In the genomic region with DNA sequence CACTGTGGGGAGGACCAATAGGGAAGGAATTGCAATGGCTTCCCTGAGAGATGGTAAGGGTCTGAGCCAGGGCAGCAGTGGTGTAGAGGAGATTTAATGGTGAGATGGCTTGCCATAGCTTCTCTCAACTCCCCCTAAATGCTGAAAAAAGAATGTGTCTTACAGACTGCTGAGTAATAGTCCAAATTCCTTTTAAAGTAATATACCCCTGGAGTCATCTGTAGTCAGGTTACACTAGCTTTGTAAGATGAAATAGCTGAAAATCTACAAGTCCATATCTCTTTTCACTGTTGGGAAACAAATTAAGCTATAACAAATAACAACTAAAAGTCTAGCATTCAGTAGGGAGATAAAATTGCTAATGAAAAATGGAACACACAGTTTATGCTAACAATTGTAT, we compare ENCODE assay signal across 21 cellular contexts. TPM values are rescaled to one million over a fixed set of nuclear protein-coding genes. Genes with fewer than 3 reads are reported as not detected.
"Had no signal": no experiment of that assay in that cellular context is flagged by ENCODE, and none has a peak within 500 bp of the region (broad histone marks: within the 10 kb centered on the region; RNA-seq: fewer than 3 reads in every experiment).

No MANE protein-coding gene starts in this region.

- H3K4me1 Mint-ChIP-seq: activated T-helper 17 cell treated with anti-CD3 and anti-CD28 coated beads, Interleukin-2, amount 50 U/mL, for 72 hours; natural killer cell had no signal

- H3K27me3 ChIP-seq: adrenal gland, breast epithelium, left lung, sigmoid colon, upper lobe of left lung had no signal

- H3K27me3 Mint-ChIP-seq: progenitor cell of endocrine pancreas had no signal

- H3K9me3 Mint-ChIP-seq: activated naive CD4-positive, alpha-beta T cell treated with anti-CD3 and anti-CD28 coated beads, Interleukin-2, amount 50 U/mL, for 72 hours; activated T-cell treated with anti-CD3 and anti-CD28 coated beads, Interleukin-2, amount 50 U/mL, for 24 hours; activated T-helper 17 cell treated with anti-CD3 and anti-CD28 coated beads, Interleukin-2, amount 50 U/mL, for 72 hours; natural killer cell had no signal

- ATAC-seq: activated naive CD4-positive, alpha-beta T cell treated with anti-CD3 and anti-CD28 coated beads, Interleukin-2, amount 50 U/mL, for 72 hours; activated T-helper 17 cell treated with anti-CD3 and anti-CD28 coated beads, Interleukin-2, amount 50 U/mL, for 72 hours; left lung; natural killer cell; WTC11 had no signal

- H3K27ac Mint-ChIP-seq: activated naive CD4-positive, alpha-beta T cell treated with anti-CD3 and anti-CD28 coated beads, Interleukin-2, amount 50 U/mL, for 72 hours; activated T-cell treated with anti-CD3 and anti-CD28 coated beads, Interleukin-2, amount 50 U/mL, for 24 hours; activated T-helper 17 cell treated with anti-CD3 and anti-CD28 coated beads, Interleukin-2, amount 50 U/mL, for 72 hours; natural killer cell; progenitor cell of endocrine pancreas had no signal

- H3K4me3 ChIP-seq: adrenal gland, breast epithelium, left lung, lung, sigmoid colon, thoracic aorta, upper lobe of left lung had no signal

- H3K4me3 Mint-ChIP-seq: activated T-cell treated with anti-CD3 and anti-CD28 coated beads, Interleukin-2, amount 50 U/mL, for 24 hours; activated T-helper 17 cell treated with anti-CD3 and anti-CD28 coated beads, Interleukin-2, amount 50 U/mL, for 72 hours; natural killer cell; WTC11 had no signal

- DNase-seq: activated CD8-positive, alpha-beta memory T cell treated with anti-CD3 and anti-CD28 coated beads for 24 hours; activated CD8-positive, alpha-beta memory T cell treated with anti-CD3 and anti-CD28 coated beads, Interleukin-2, amount 50 U/mL, for 4 hours; activated T-cell treated with anti-CD3 and anti-CD28 coated beads, Interleukin-2, amount 50 U/mL, for 24 hours; adrenal gland; foreskin melanocyte; kidney glomerular epithelial cell; left lung; natural killer cell; retina; sigmoid colon; stimulated activated CD4-positive, alpha-beta T cell treated with anti-CD3 and anti-CD28 coated beads, Interleukin-2, amount 100 ng/mL, for 48 hours; stimulated activated naive CD4-positive, alpha-beta T cell; T-helper 1 cell; upper lobe of left lung had no signal

- H3K27ac ChIP-seq: adrenal gland, breast epithelium, left lung, sigmoid colon, thoracic aorta, upper lobe of left lung had no signal

- H3K9me3 ChIP-seq: adrenal gland, breast epithelium, left lung, sigmoid colon, thoracic aorta, upper lobe of left lung had no signal

- H3K4me1 ChIP-seq: breast epithelium, left lung, upper lobe of left lung had no signal

- H3K36me3 ChIP-seq: adrenal gland, breast epithelium, left lung, sigmoid colon, thoracic aorta, upper lobe of left lung had no signal

- H3K36me3 Mint-ChIP-seq: activated naive CD4-positive, alpha-beta T cell treated with anti-CD3 and anti-CD28 coated beads, Interleukin-2, amount 50 U/mL, for 72 hours; natural killer cell; WTC11 had no signal

RNA-seq across cellular contexts. Expression of a gene that starts 33.5 kb away (rescaled TPM):
- total RNA-seq: activated naive CD4-positive, alpha-beta T cell treated with anti-CD3 and anti-CD28 coated beads, Interleukin-2, amount 50 U/mL, for 72 hours had no signal
